Comparison of ENCODE assay signal across 24 cellular contexts in genomic region chr14:97462081-97462480, GRCh38.
DNase-seq lines count a peak whose midpoint lies in the region; ATAC-seq and TF ChIP-seq lines count a peak whose summit lies in the region.
"Had no signal": no experiment of that assay in that cellular context is flagged by ENCODE, and none has a peak within 500 bp of the region (broad histone marks: within the 10 kb centered on the region; RNA-seq: fewer than 3 reads in every experiment).

No MANE protein-coding gene starts in this region.

- H3K4me3 ChIP-seq in GM23338, result no peak overlapping the region
- H3K4me3 ChIP-seq: BLaER1, GM12878 had no signal

- H3K27me3 Mint-ChIP-seq in GM23338 (ENCODE audit: insufficient read depth, low read depth, poor library complexity) (peaks cover 11% of the 10 kb centered on the region), T-helper 17 cell (no peaks in the 10 kb centered on the region), natural killer cell (ENCODE audit: low read depth in 2 of 2) (no peaks in the 10 kb centered on the region)
- H3K27me3 Mint-ChIP-seq in effector memory CD8-positive, alpha-beta T cell, result no peaks in the 10 kb centered on the region
- H3K27me3 Mint-ChIP-seq: CD4-positive, alpha-beta memory T cell; CD4-positive, CD25-positive, alpha-beta regulatory T cell; CD8-positive, alpha-beta memory T cell had no signal

- H3K27ac Mint-ChIP-seq in GM23338, result no peak overlapping the region
- H3K27ac Mint-ChIP-seq in T-helper 17 cell, result peak overlapping the region; percentile 29
- peak overlapping the region; percentile 14 to 83 for H3K27ac Mint-ChIP-seq in natural killer cell
- H3K27ac Mint-ChIP-seq in effector memory CD8-positive, alpha-beta T cell, result no peak overlapping the region
- H3K27ac Mint-ChIP-seq: CD14-positive monocyte; CD4-positive, CD25-positive, alpha-beta regulatory T cell had no signal

- peaks cover 23% of the 10 kb centered on the region for H3K4me1 Mint-ChIP-seq in GM23338
- peaks cover 26% of the 10 kb centered on the region for H3K4me1 Mint-ChIP-seq in T-helper 17 cell
- H3K4me1 Mint-ChIP-seq in natural killer cell, result peaks cover 55 to 57% of the 10 kb centered on the region in 2 donors
- H3K4me1 Mint-ChIP-seq in effector memory CD8-positive, alpha-beta T cell (ENCODE audit: low read depth in 2 of 2), result peaks cover 31 to 56% of the 10 kb centered on the region in 2 donors

- DNase-seq in GM23338 (ENCODE audit: low spot score) (no peak), T-helper 17 cell (no peak), natural killer cell (no peak), RWPE1 (ENCODE audit: low spot score) (no peak), activated gamma-delta T cell (lab: John Stamatoyannopoulos, UW) (no peak)
- DNase-seq in effector memory CD8-positive, alpha-beta T cell, result no peak
- DNase-seq: 8988T; ACHN; BE2C; C1 segment of cervical spinal cord; CD4-positive, alpha-beta memory T cell; CD4-positive, CD25-positive, alpha-beta regulatory T cell; CD8-positive, alpha-beta memory T cell; COR-L47; DMS 273 treated with DMSO at 0.1 percent for 48 hours; DMS153; DMS53; DMS79; DND-41; EL; GDM1 had no signal

- peaks cover 17% of the 10 kb centered on the region for H3K9me2 ChIP-seq in GM23338 (ENCODE audit: insufficient read depth)

- no peaks in the 10 kb centered on the region for H4K20me1 ChIP-seq in GM23338 (replicated peaks; ENCODE audit: insufficient read depth)
- H4K20me1 ChIP-seq: BLaER1 had no signal

- peaks cover 4% of the 10 kb centered on the region; the same call in 1 of the 2 replicates for H3K36me3 ChIP-seq in GM23338 (ENCODE audit: insufficient read depth)
- H3K36me3 ChIP-seq: BE2C, BLaER1 had no signal

- no peak overlapping the region for H3K4me2 ChIP-seq in GM23338
- H3K4me2 ChIP-seq: BLaER1 had no signal

- peaks cover 5% of the 10 kb centered on the region for H3K9me3 ChIP-seq in T-helper 17 cell (ENCODE audit: control insufficient read depth, low read length, poor library complexity, severe bottlenecking)
- H3K9me3 ChIP-seq: BE2C had no signal

- H3K27me3 ChIP-seq in GM23338 (ENCODE audit: insufficient read depth), result peaks cover 13% of the 10 kb centered on the region; the same call in 1 of the 2 replicates
- H3K27me3 ChIP-seq: BE2C, BLaER1 had no signal

- POLR2A ChIA-PET in RWPE1 (lab: Yijun Ruan, JAX; ENCODE audit: low non-redundant PET), result no interaction called here

- H3K36me3 Mint-ChIP-seq in GM23338 (ENCODE audit: low read depth) (peaks cover 25% of the 10 kb centered on the region; the same call in 2 of the 3 replicates), T-helper 17 cell (ENCODE audit: low read depth) (peaks cover 3% of the 10 kb centered on the region), natural killer cell (peaks cover 19% of the 10 kb centered on the region)
- H3K36me3 Mint-ChIP-seq in effector memory CD8-positive, alpha-beta T cell (ENCODE audit: insufficient read depth), result peaks cover 5% of the 10 kb centered on the region
- H3K36me3 Mint-ChIP-seq: CD14-positive monocyte had no signal

- H3K4me1 ChIP-seq in GM23338 (ENCODE audit: insufficient read depth), result peaks cover 15% of the 10 kb centered on the region
- H3K4me1 ChIP-seq: BE2C had no signal

- H2AFZ ChIP-seq in GM23338, result no peak overlapping the region

- H3K27ac ChIP-seq in GM23338 (ENCODE audit: low read depth), result no peak overlapping the region
- no peak overlapping the region for H3K27ac ChIP-seq in RWPE1
- H3K27ac ChIP-seq: BLaER1 had no signal

- no peaks in the 10 kb centered on the region for H3K79me2 ChIP-seq in GM23338 (replicated peaks; ENCODE audit: insufficient read depth)

- peaks cover 24% of the 10 kb centered on the region for H3K9me3 Mint-ChIP-seq in GM23338
- peaks cover 0 to 2% of the 10 kb centered on the region in 2 donors for H3K9me3 Mint-ChIP-seq in natural killer cell
- no peaks in the 10 kb centered on the region for H3K9me3 Mint-ChIP-seq in effector memory CD8-positive, alpha-beta T cell

- TF ChIP-seq CTCF in GM23338 (conservative IDR thresholded peaks at IDR 0.05; ENCODE audit: low read depth in 2 of 2), result no peak
- TF ChIP-seq CTCF in natural killer cell (IDR thresholded peaks at IDR 0.05), result no peak
- no peak for TF ChIP-seq CTCF in RWPE1 (conservative IDR thresholded peaks at IDR 0.05; ENCODE audit: low read depth)

- H3F3A ChIP-seq in GM23338 (replicated peaks; ENCODE audit: low read depth), result no peaks in the 10 kb centered on the region

- ATAC-seq in GM23338 (no peak), T-helper 17 cell (no peak), natural killer cell (no peak)
- ATAC-seq in effector memory CD8-positive, alpha-beta T cell (replicated peaks), result no peak
- ATAC-seq: GM12878 had no signal

- CTCF ChIA-PET in RWPE1 (lab: Yijun Ruan, JAX), result no interaction called here

- H3K4me3 Mint-ChIP-seq in GM23338 (no peak overlapping the region), T-helper 17 cell (no peak overlapping the region), natural killer cell (no peak overlapping the region)
- H3K4me3 Mint-ChIP-seq in effector memory CD8-positive, alpha-beta T cell, result no peak overlapping the region
- H3K4me3 Mint-ChIP-seq: CD14-positive monocyte had no signal

- intact Hi-C loops in natural killer cell (cut with micrococcal nuclease), result no loop called here

TF ChIP-seq in GM23338, 12 proteins besides CTCF, POLR2A, EP300 and RAD21:
- TF ChIP-seq ZNF331 (CRISPR knock-in tag; IDR thresholded peaks at IDR 0.05; ENCODE audit: low read depth), result peak; percentile 97
- no peak for TF ChIP-seq STAT1 (IDR thresholded peaks at IDR 0.05; ENCODE audit: unreplicated experiment)

Comparison
In these comparisons a context has a peak if more than half of its experiments do, and no peak if none do; other contexts are left out.
1. H3K27ac Mint-ChIP-seq: peak in T-helper 17 cell (single experiment) and natural killer cell (2 of 2); none in GM23338 (single experiment) and effector memory CD8-positive, alpha-beta T cell (0 of 2).